ENCODE assay signal across 23 cellular contexts in genomic region chr6:34020278-34020677, GRCh38.
"Had no signal": no experiment of that assay in that cellular context is flagged by ENCODE, and none has a peak within 500 bp of the region (broad histone marks: within the 10 kb centered on the region; RNA-seq: fewer than 3 reads in every experiment).

No MANE protein-coding gene starts in this region.

- H3K9me3 Mint-ChIP-seq: memory B cell; stimulated activated effector memory CD8-positive, alpha-beta T cell treated with anti-CD3 and anti-CD28 coated beads, Interleukin-12 subunit alpha, Interleukin-12 subunit beta, amount 100 ng/mL, for 72 hours; stimulated activated naive CD8-positive, alpha-beta T cell treated with anti-CD3 and anti-CD28 coated beads, Interleukin-15, amount 100 ng/mL, for 72 hours; type B pancreatic cell had no signal

- H3K36me3 ChIP-seq: heart right ventricle, left ventricle myocardium inferior, tibial nerve, uterus had no signal

- H3K36me3 Mint-ChIP-seq: memory B cell; naive thymus-derived CD4-positive, alpha-beta T cell; stimulated activated effector memory CD8-positive, alpha-beta T cell treated with anti-CD3 and anti-CD28 coated beads, Interleukin-12 subunit alpha, Interleukin-12 subunit beta, amount 100 ng/mL, for 72 hours; type B pancreatic cell had no signal

- H3K4me1 Mint-ChIP-seq: memory B cell; stimulated activated effector memory CD8-positive, alpha-beta T cell treated with anti-CD3 and anti-CD28 coated beads, Interleukin-12 subunit alpha, Interleukin-12 subunit beta, amount 100 ng/mL, for 72 hours; stimulated activated naive CD8-positive, alpha-beta T cell treated with anti-CD3 and anti-CD28 coated beads, Interleukin-15, amount 100 ng/mL, for 72 hours had no signal

- H3K4me2 ChIP-seq: hepatocyte had no signal

- H3K79me2 ChIP-seq: hepatocyte, parathyroid adenoma had no signal

- H3K27ac ChIP-seq: heart right ventricle, hepatocyte, left ventricle myocardium inferior, parathyroid adenoma, skin epidermis, tibial nerve, uterus had no signal

- H3K9me3 ChIP-seq: mucosa of descending colon, uterus had no signal

- H3K27me3 Mint-ChIP-seq: stimulated activated naive CD8-positive, alpha-beta T cell treated with anti-CD3 and anti-CD28 coated beads, Interleukin-15, amount 100 ng/mL, for 72 hours had no signal

- ATAC-seq: heart right ventricle; mucosa of descending colon; naive thymus-derived CD4-positive, alpha-beta T cell; right cardiac atrium; sciatic nerve; stimulated activated effector memory CD8-positive, alpha-beta T cell treated with anti-CD3 and anti-CD28 coated beads, Interleukin-12 subunit alpha, Interleukin-12 subunit beta, amount 100 ng/mL, for 72 hours; stimulated activated naive CD8-positive, alpha-beta T cell treated with anti-CD3 and anti-CD28 coated beads, Interleukin-15, amount 100 ng/mL, for 72 hours had no signal

- H3K27ac Mint-ChIP-seq: memory B cell; naive thymus-derived CD4-positive, alpha-beta T cell; nephron progenitor cell; progenitor cell of endocrine pancreas; stimulated activated effector memory CD8-positive, alpha-beta T cell treated with anti-CD3 and anti-CD28 coated beads, Interleukin-12 subunit alpha, Interleukin-12 subunit beta, amount 100 ng/mL, for 72 hours; type B pancreatic cell had no signal

- H2AFZ ChIP-seq: hepatocyte, parathyroid adenoma had no signal

- H3K4me3 ChIP-seq: heart right ventricle, hepatocyte, left ventricle myocardium inferior, mucosa of descending colon, skin epidermis, tibial nerve, uterus had no signal

- H3K27me3 ChIP-seq: hepatocyte, tibial nerve, uterus had no signal

- H3K4me1 ChIP-seq: heart right ventricle, left ventricle myocardium inferior, parathyroid adenoma, tibial nerve, uterus had no signal

- DNase-seq: heart right ventricle; islet precursor cell; left ventricle myocardium inferior; midbrain; mucosa of descending colon; naive thymus-derived CD4-positive, alpha-beta T cell; nephron progenitor cell; nucleus accumbens; retina; stimulated activated CD4-positive, alpha-beta T cell treated with anti-CD3 and anti-CD28 coated beads, Interleukin-4, amount 100 ng/mL, for 24 hours; stimulated activated naive CD4-positive, alpha-beta T cell treated with Interleukin-2 at 50 U/mL for 16 hours; stimulated activated naive CD8-positive, alpha-beta T cell treated with anti-CD3 and anti-CD28 coated beads, Interleukin-15, amount 100 ng/mL, for 72 hours; uterus had no signal

- H3K4me3 Mint-ChIP-seq: memory B cell; naive thymus-derived CD4-positive, alpha-beta T cell; nephron progenitor cell; stimulated activated effector memory CD8-positive, alpha-beta T cell treated with anti-CD3 and anti-CD28 coated beads, Interleukin-12 subunit alpha, Interleukin-12 subunit beta, amount 100 ng/mL, for 72 hours; stimulated activated naive CD8-positive, alpha-beta T cell treated with anti-CD3 and anti-CD28 coated beads, Interleukin-15, amount 100 ng/mL, for 72 hours; type B pancreatic cell had no signal
